8 cellular contexts compared by ENCODE assay signal in the genomic region with DNA sequence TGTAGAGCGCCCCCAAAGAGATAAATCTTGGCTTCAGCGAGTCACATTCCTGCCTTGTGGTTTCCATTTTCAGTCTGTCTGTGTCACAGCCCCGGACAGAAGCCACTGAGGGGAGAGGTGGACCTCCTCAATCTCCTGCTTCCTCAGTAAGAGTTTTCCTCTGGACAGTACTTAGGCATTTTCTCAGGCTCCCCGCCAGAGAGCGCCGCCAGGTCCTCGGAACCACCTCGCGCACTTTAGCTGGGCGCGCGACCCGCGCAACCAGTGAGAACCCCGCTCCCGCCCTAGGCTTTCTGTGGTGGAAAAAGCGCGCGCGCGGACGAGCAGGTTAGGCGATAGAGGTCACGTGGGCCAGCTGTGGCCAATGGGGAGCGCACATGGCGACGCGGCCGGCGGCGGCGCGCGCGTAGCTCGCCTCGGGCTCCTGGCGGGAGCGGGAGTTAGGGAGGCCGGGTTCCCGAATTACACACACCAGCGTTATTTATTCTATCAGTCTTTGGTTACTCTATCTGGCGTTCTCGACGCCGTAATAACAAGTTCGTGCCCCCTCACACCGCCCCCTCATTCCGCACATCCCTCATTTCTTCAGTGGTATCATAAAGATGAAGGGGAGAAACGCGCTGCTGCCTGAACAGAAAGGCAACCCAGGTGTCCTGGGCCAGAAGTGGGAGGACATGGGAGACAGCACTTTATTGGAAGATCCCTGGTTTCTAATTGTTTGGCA. TPM values are rescaled to one million over a fixed set of nuclear protein-coding genes. Genes with fewer than 3 reads are reported as not detected.
DNase-seq lines count a peak whose midpoint lies in the region; ATAC-seq and FAIRE-seq lines count a peak whose summit lies in the region.

No MANE protein-coding gene starts in this region.

- no peaks in the 10 kb centered on the region for H3K9me2 ChIP-seq in GM23248 (ENCODE audit: insufficient read depth)

- H3K79me2 ChIP-seq in GM23248 (ENCODE audit: insufficient read depth), result no peaks in the 10 kb centered on the region

- H3K4me3 Mint-ChIP-seq in activated T-helper 1 cell treated with anti-CD3 and anti-CD28 coated beads, Interleukin-12 subunit alpha, Interleukin-12 subunit beta, Interleukin-2, Interleukin-4 antibody, amounts not matched to agents 30 ng/mL and 10 ng/mL and 1 ng/mL, durations not matched to agents 14 hours and 24 hours and 36 hours, result peak overlapping the region; percentile 88
- H3K4me3 Mint-ChIP-seq in naive thymus-derived CD4-positive, alpha-beta T cell, result peak overlapping the region; percentile 85 to 96 (median 94)
- peak overlapping the region; percentile 90 for H3K4me3 Mint-ChIP-seq in stimulated activated memory B cell treated with anti-CD40 and anti-IgM and Interleukin-4, amounts not matched to agents 10 μg/mL and 1 μg/mL and 100 μg/mL, for 72 hours

- H3K27ac ChIP-seq in GM23248, result peak overlapping the region; percentile 61
- H3K27ac ChIP-seq in naive thymus-derived CD4-positive, alpha-beta T cell (ENCODE audit: low read depth, low read length), result peak overlapping the region; percentile 75

- no peaks in the 10 kb centered on the region for H3K9me3 ChIP-seq in GM23248 (ENCODE audit: low read depth)
- no peaks in the 10 kb centered on the region for H3K9me3 ChIP-seq in naive thymus-derived CD4-positive, alpha-beta T cell (ENCODE audit: control insufficient read depth in 2 of 3, low read length in 3 of 3)

- peaks cover 11% of the 10 kb centered on the region for H3K27me3 Mint-ChIP-seq in activated T-helper 1 cell treated with anti-CD3 and anti-CD28 coated beads, Interleukin-12 subunit alpha, Interleukin-12 subunit beta, Interleukin-2, Interleukin-4 antibody, amounts not matched to agents 30 ng/mL and 10 ng/mL and 1 ng/mL, durations not matched to agents 14 hours and 24 hours and 36 hours (ENCODE audit: insufficient read depth)
- no peaks in the 10 kb centered on the region for H3K27me3 Mint-ChIP-seq in naive thymus-derived CD4-positive, alpha-beta T cell
- no peaks in the 10 kb centered on the region for H3K27me3 Mint-ChIP-seq in stimulated activated memory B cell treated with anti-CD40 and anti-IgM and Interleukin-4, amounts not matched to agents 10 μg/mL and 1 μg/mL and 100 μg/mL, for 72 hours

- H3K4me1 ChIP-seq in GM23248 (ENCODE audit: insufficient read depth), result no peaks in the 10 kb centered on the region
- peaks cover 0 to 10% of the 10 kb centered on the region in 2 donors for H3K4me1 ChIP-seq in naive thymus-derived CD4-positive, alpha-beta T cell (ENCODE audit: control insufficient read depth in 2 of 2, insufficient read depth in 2 of 2, low read length in 2 of 2)

- POLR2A ChIA-PET in naive thymus-derived CD4-positive, alpha-beta T cell (lab: Charles Lee), result interaction anchor here (0.7 to 1.9 kb wide), 19 partner anchors 20 to 258 kb away, joined by 3 to 9 read pairs (median 4); a partner anchor contains a TSS

- DNase-seq in EL (peak; percentile 99), GM23248 (peak; percentile 100), Kasumi-1 (lab: John Stamatoyannopoulos, UW) (peak; percentile 96 to 98), RCC 7860 (ENCODE audit: low spot score) (peak; percentile 91), fibroblast of gingiva (ENCODE audit: low read depth) (peak; percentile 95)
- peak; percentile 97 for DNase-seq in activated T-helper 1 cell treated with anti-CD3 and anti-CD28 coated beads, Interleukin-12 subunit alpha, Interleukin-12 subunit beta, Interleukin-2, Interleukin-4 antibody, amounts not matched to agents 30 ng/mL and 10 ng/mL and 1 ng/mL, durations not matched to agents 14 hours and 24 hours and 36 hours (ENCODE audit: low spot score)
- peak; percentile 94 to 98 (median 97) for DNase-seq in naive thymus-derived CD4-positive, alpha-beta T cell

- H3K9me3 Mint-ChIP-seq in activated T-helper 1 cell treated with anti-CD3 and anti-CD28 coated beads, Interleukin-12 subunit alpha, Interleukin-12 subunit beta, Interleukin-2, Interleukin-4 antibody, amounts not matched to agents 30 ng/mL and 10 ng/mL and 1 ng/mL, durations not matched to agents 14 hours and 24 hours and 36 hours, result no peaks in the 10 kb centered on the region
- no peaks in the 10 kb centered on the region for H3K9me3 Mint-ChIP-seq in naive thymus-derived CD4-positive, alpha-beta T cell
- H3K9me3 Mint-ChIP-seq in stimulated activated memory B cell treated with anti-CD40 and anti-IgM and Interleukin-4, amounts not matched to agents 10 μg/mL and 1 μg/mL and 100 μg/mL, for 72 hours, result no peaks in the 10 kb centered on the region

- peak overlapping the region; percentile 79 for H3K9ac ChIP-seq in GM23248

- peak; percentile 69 for FAIRE-seq in RCC 7860 (lab: Jason Lieb, UNC)

- H3K27ac Mint-ChIP-seq in activated T-helper 1 cell treated with anti-CD3 and anti-CD28 coated beads, Interleukin-12 subunit alpha, Interleukin-12 subunit beta, Interleukin-2, Interleukin-4 antibody, amounts not matched to agents 30 ng/mL and 10 ng/mL and 1 ng/mL, durations not matched to agents 14 hours and 24 hours and 36 hours, result peak overlapping the region; percentile 84
- H3K27ac Mint-ChIP-seq in naive thymus-derived CD4-positive, alpha-beta T cell, result peak overlapping the region; percentile 84 to 97 (median 93)
- H3K27ac Mint-ChIP-seq in stimulated activated memory B cell treated with anti-CD40 and anti-IgM and Interleukin-4, amounts not matched to agents 10 μg/mL and 1 μg/mL and 100 μg/mL, for 72 hours, result peak overlapping the region; percentile 76

- WGBS in GM23248 (ENCODE audit: low coverage in 1 of 2, low lambda C conversion rate in 2 of 2, missing lambda C conversion rate in 2 of 2), 2 experiments, result 1% methylated on average over 46 to 51 of the region's 51 CpGs

- peak overlapping the region; percentile 87 for H3K4me2 ChIP-seq in GM23248 (ENCODE audit: unreplicated experiment)

- H3K36me3 Mint-ChIP-seq in activated T-helper 1 cell treated with anti-CD3 and anti-CD28 coated beads, Interleukin-12 subunit alpha, Interleukin-12 subunit beta, Interleukin-2, Interleukin-4 antibody, amounts not matched to agents 30 ng/mL and 10 ng/mL and 1 ng/mL, durations not matched to agents 14 hours and 24 hours and 36 hours (ENCODE audit: low read depth), result no peaks in the 10 kb centered on the region
- H3K36me3 Mint-ChIP-seq in naive thymus-derived CD4-positive, alpha-beta T cell, result no peaks in the 10 kb centered on the region
- H3K36me3 Mint-ChIP-seq in stimulated activated memory B cell treated with anti-CD40 and anti-IgM and Interleukin-4, amounts not matched to agents 10 μg/mL and 1 μg/mL and 100 μg/mL, for 72 hours, result no peaks in the 10 kb centered on the region

- no peaks in the 10 kb centered on the region for H4K20me1 ChIP-seq in GM23248 (ENCODE audit: insufficient read depth)

- no peaks in the 10 kb centered on the region for H3F3A ChIP-seq in GM23248 (ENCODE audit: insufficient read depth)

- peak; percentile 99 for ATAC-seq in naive thymus-derived CD4-positive, alpha-beta T cell
- ATAC-seq in stimulated activated memory B cell treated with anti-CD40 and anti-IgM and Interleukin-4, amounts not matched to agents 10 μg/mL and 1 μg/mL and 100 μg/mL, for 72 hours, result peak; percentile 100

- peaks cover 21% of the 10 kb centered on the region for H3K4me1 Mint-ChIP-seq in activated T-helper 1 cell treated with anti-CD3 and anti-CD28 coated beads, Interleukin-12 subunit alpha, Interleukin-12 subunit beta, Interleukin-2, Interleukin-4 antibody, amounts not matched to agents 30 ng/mL and 10 ng/mL and 1 ng/mL, durations not matched to agents 14 hours and 24 hours and 36 hours (ENCODE audit: low read depth)
- peaks cover 10 to 21% (median 18%) of the 10 kb centered on the region in 7 donors for H3K4me1 Mint-ChIP-seq in naive thymus-derived CD4-positive, alpha-beta T cell
- H3K4me1 Mint-ChIP-seq in stimulated activated memory B cell treated with anti-CD40 and anti-IgM and Interleukin-4, amounts not matched to agents 10 μg/mL and 1 μg/mL and 100 μg/mL, for 72 hours, result peaks cover 17% of the 10 kb centered on the region

- in situ Hi-C loops in GM23248 (cut with MboI), result no loop called here

- H2AFZ ChIP-seq in GM23248, result peak overlapping the region; percentile 99

- CTCF ChIA-PET in naive thymus-derived CD4-positive, alpha-beta T cell (lab: Charles Lee), result interaction anchor here (0.6 to 1.8 kb wide), 15 partner anchors 17 to 259 kb away, joined by 3 to 10 read pairs (median 3); a partner anchor contains a TSS

- no peaks in the 10 kb centered on the region for H3K27me3 ChIP-seq in GM23248 (replicated peaks; ENCODE audit: insufficient read depth)
- H3K27me3 ChIP-seq in naive thymus-derived CD4-positive, alpha-beta T cell (ENCODE audit: control insufficient read depth in 2 of 2, insufficient read depth in 2 of 2, low read length in 2 of 2), result no peaks in the 10 kb centered on the region

- peak overlapping the region; percentile 86 for H3K4me3 ChIP-seq in GM23248
- peak overlapping the region; percentile 70 for H3K4me3 ChIP-seq in naive thymus-derived CD4-positive, alpha-beta T cell (ENCODE audit: low read length)

- H3K36me3 ChIP-seq in GM23248 (ENCODE audit: low read depth), result no peaks in the 10 kb centered on the region
- H3K36me3 ChIP-seq in naive thymus-derived CD4-positive, alpha-beta T cell (ENCODE audit: control insufficient read depth in 2 of 3, insufficient read depth in 3 of 3, low read length in 3 of 3), result no peaks in the 10 kb centered on the region

- intact Hi-C loops in activated T-helper 1 cell treated with anti-CD3 and anti-CD28 coated beads, Interleukin-12 subunit alpha, Interleukin-12 subunit beta, Interleukin-2, Interleukin-4 antibody, amounts not matched to agents 30 ng/mL and 10 ng/mL and 1 ng/mL, durations not matched to agents 14 hours and 24 hours and 36 hours (cut with micrococcal nuclease), result loop anchor here (1.0 to 5.0 kb wide), 8 partner anchors 18 to 503 kb away; a partner anchor contains a TSS
- intact Hi-C loops in naive thymus-derived CD4-positive, alpha-beta T cell (cut with micrococcal nuclease), result loop anchor here (1.0 to 5.0 kb wide), 12 partner anchors 19 to 1274 kb away; a partner anchor contains a TSS

RNA-seq across cellular contexts. Expression of a gene that starts 19.4 kb away (rescaled TPM):
- total RNA-seq in GM23248 (2014; rRNA removed; shearing (Covaris generic)), result not detected in 2 replicates
- not detected in 2 replicates for polyA plus RNA-seq in GM23248 (2016; fragmentation: Nextera tagmentation; extraction: Ambion mirVana)
- total RNA-seq in activated T-helper 1 cell treated with anti-CD3 and anti-CD28 coated beads, Interleukin-12 subunit alpha, Interleukin-12 subunit beta, Interleukin-2, Interleukin-4 antibody, amounts not matched to agents 30 ng/mL and 10 ng/mL and 1 ng/mL, durations not matched to agents 14 hours and 24 hours and 36 hours, result 0.16 and 0.29 TPM in 2 replicates
- total RNA-seq in naive thymus-derived CD4-positive, alpha-beta T cell, result under 1 TPM; 0.15 to 0.64 (median 0.32) TPM
- not detected for polyA plus RNA-seq in naive thymus-derived CD4-positive, alpha-beta T cell

RNA-seq across cellular contexts. Expression of a gene that starts 19.5 kb away (rescaled TPM):
- 103 and 120 TPM in 2 replicates for total RNA-seq in GM23248 (2014; rRNA removed; shearing (Covaris generic))
- 52.3 and 52.7 TPM in 2 replicates for polyA plus RNA-seq in GM23248 (2016; fragmentation: Nextera tagmentation; extraction: Ambion mirVana)
- 62.4 and 62.8 TPM in 2 replicates for total RNA-seq in activated T-helper 1 cell treated with anti-CD3 and anti-CD28 coated beads, Interleukin-12 subunit alpha, Interleukin-12 subunit beta, Interleukin-2, Interleukin-4 antibody, amounts not matched to agents 30 ng/mL and 10 ng/mL and 1 ng/mL, durations not matched to agents 14 hours and 24 hours and 36 hours
- total RNA-seq in naive thymus-derived CD4-positive, alpha-beta T cell, result 10 to 100 TPM; 33.0 to 55.8 (median 33.2) TPM
- polyA plus RNA-seq in naive thymus-derived CD4-positive, alpha-beta T cell, result 10 to 100 TPM; 27.7 to 29.8 TPM

RNA-seq across cellular contexts. Expression of a gene that starts 35.8 kb away (rescaled TPM):
- 0.32 TPM in 1 of 2 replicates, not detected in the other for total RNA-seq in GM23248 (2014; rRNA removed; shearing (Covaris generic))
- polyA plus RNA-seq in GM23248 (2016; fragmentation: Nextera tagmentation; extraction: Ambion mirVana), result 0.70 and 0.99 TPM in 2 replicates
- 0.47 and 0.88 TPM in 2 replicates for total RNA-seq in activated T-helper 1 cell treated with anti-CD3 and anti-CD28 coated beads, Interleukin-12 subunit alpha, Interleukin-12 subunit beta, Interleukin-2, Interleukin-4 antibody, amounts not matched to agents 30 ng/mL and 10 ng/mL and 1 ng/mL, durations not matched to agents 14 hours and 24 hours and 36 hours
- 10 to 100 TPM in 1 of 5 experiments, under 1 TPM in 2, not detected in 2; 0.32 to 12.5 (median 0.40) TPM for total RNA-seq in naive thymus-derived CD4-positive, alpha-beta T cell
- polyA plus RNA-seq in naive thymus-derived CD4-positive, alpha-beta T cell, result 1 to 10 TPM in 1 of 2 donors, under 1 TPM in 1; 0.79 to 1.1 TPM

Comparison
In these comparisons a context has a peak if more than half of its experiments do, and no peak if none do; other contexts are left out.
1. Peak in every context shown above with its lines: DNase-seq, ATAC-seq, H3K4me3 ChIP-seq and H3K27ac ChIP-seq.